Comparison of ENCODE assay signal across 7 cellular contexts in genomic region chr6:156053626-156054025, GRCh38.
"Had no signal": no experiment of that assay in that cellular context is flagged by ENCODE, and none has a peak within 500 bp of the region (broad histone marks: within the 10 kb centered on the region; RNA-seq: fewer than 3 reads in every experiment).

No MANE protein-coding gene starts in this region.

- ATAC-seq: GM23338 had no signal

- H2AFZ ChIP-seq: GM23338 had no signal

- FAIRE-seq: H1, H54, HTR-8/SVneo had no signal

- H3K4me2 ChIP-seq: GM23338 had no signal

- DNase-seq: H9, HCEC 1CT, KBM-7 had no signal

- H3K4me3 ChIP-seq: GM23338 had no signal
